In genomic region chr3:47113669-47114365, GRCh38 we compare ENCODE assay signal across 12 cellular contexts. TPM values are rescaled to one million over a fixed set of nuclear protein-coding genes. Genes with fewer than 3 reads are reported as not detected.
DNase-seq lines count a peak whose midpoint lies in the region; ATAC-seq and TF ChIP-seq lines count a peak whose summit lies in the region.
"Had no signal": no experiment of that assay in that cellular context is flagged by ENCODE, and none has a peak within 500 bp of the region (broad histone marks: within the 10 kb centered on the region; RNA-seq: fewer than 3 reads in every experiment).

No MANE protein-coding gene starts in this region.

- no peaks in the 10 kb centered on the region for H3K27me3 Mint-ChIP-seq in naive thymus-derived CD8-positive, alpha-beta T cell
- H3K27me3 Mint-ChIP-seq in activated T-cell treated with anti-CD3 and anti-CD28 coated beads, Interleukin-2, amount 50 U/mL, for 72 hours (ENCODE audit: low read depth): no peaks in the 10 kb centered on the region

- peaks cover 0 to 86% (median 15%) of the 10 kb centered on the region in 3 donors for H3K36me3 Mint-ChIP-seq in naive thymus-derived CD8-positive, alpha-beta T cell
- H3K36me3 Mint-ChIP-seq in activated T-cell treated with anti-CD3 and anti-CD28 coated beads, Interleukin-2, amount 50 U/mL, for 72 hours (ENCODE audit: insufficient read depth in 2 of 2): peaks cover 1 to 18% of the 10 kb centered on the region in 2 donors

- no peak overlapping the region for H3K4me3 Mint-ChIP-seq in naive thymus-derived CD8-positive, alpha-beta T cell
- no peak overlapping the region for H3K4me3 Mint-ChIP-seq in activated T-cell treated with anti-CD3 and anti-CD28 coated beads, Interleukin-2, amount 50 U/mL, for 72 hours

- peaks cover 9 to 29% (median 25%) of the 10 kb centered on the region in 4 donors for H3K4me1 Mint-ChIP-seq in naive thymus-derived CD8-positive, alpha-beta T cell
- peaks cover 14% of the 10 kb centered on the region for H3K4me1 Mint-ChIP-seq in activated T-cell treated with anti-CD3 and anti-CD28 coated beads, Interleukin-2, amount 50 U/mL, for 72 hours (ENCODE audit: low read depth)

- H3K4me3 ChIP-seq in fibroblast of the aortic adventitia (ENCODE audit: low read depth, low read length) (no peak overlapping the region), prostate gland (no peak overlapping the region)
- H3K4me3 ChIP-seq: cardiac muscle cell had no signal

- peak overlapping the region in 2 of 10 donors; percentile 24 to 46 for H3K27ac Mint-ChIP-seq in naive thymus-derived CD8-positive, alpha-beta T cell
- H3K27ac Mint-ChIP-seq in activated T-cell treated with anti-CD3 and anti-CD28 coated beads, Interleukin-2, amount 50 U/mL, for 72 hours: no peak overlapping the region

- no peak for TF ChIP-seq CTCF in fibroblast of the aortic adventitia (IDR thresholded peaks at IDR 0.05; ENCODE audit: insufficient read depth, low read length)
- TF ChIP-seq CTCF in prostate gland (IDR thresholded peaks at IDR 0.05): no peak

- no peaks in the 10 kb centered on the region for H3K9me3 ChIP-seq in prostate gland

- POLR2A ChIA-PET in naive thymus-derived CD8-positive, alpha-beta T cell (lab: Charles Lee): interaction anchor here (1.1 kb wide), 1 partner anchor 50 kb away, joined by 3 read pairs; the partner anchor contains the start of gene SETD2

- intact Hi-C loops in prostate gland (cut with DNase I): no loop called here

- TF ChIP-seq POLR2A in prostate gland (IDR thresholded peaks at IDR 0.05): no peak

- H3K9me3 Mint-ChIP-seq in naive thymus-derived CD8-positive, alpha-beta T cell: no peaks in the 10 kb centered on the region
- no peaks in the 10 kb centered on the region for H3K9me3 Mint-ChIP-seq in activated T-cell treated with anti-CD3 and anti-CD28 coated beads, Interleukin-2, amount 50 U/mL, for 72 hours

- 93% methylated on average over 5 of the region's 5 CpGs for WGBS in prostate gland

- DNase-seq in AG08395 (ENCODE audit: low spot score) (peak; percentile 65), SIG-M5 treated with dmso at 0.1 percent for 504 hours (lab: John Stamatoyannopoulos, UW; ENCODE audit: unreplicated experiment) (peak; percentile 70), fibroblast of the aortic adventitia (ENCODE audit: low read depth) (peak; percentile 43), prostate gland (ENCODE audit: low spot score) (no peak)
- DNase-seq in naive thymus-derived CD8-positive, alpha-beta T cell: no peak
- no peak for DNase-seq in activated T-cell treated with anti-CD3 and anti-CD28 coated beads, Interleukin-2, amount 50 U/mL, for 72 hours
- DNase-seq: hypothalamus, occipital lobe had no signal

- no peaks in the 10 kb centered on the region for H3K4me1 ChIP-seq in prostate gland (replicated peaks)

- H3K27me3 ChIP-seq in prostate gland (replicated peaks; ENCODE audit: insufficient read depth): no peaks in the 10 kb centered on the region
- H3K27me3 ChIP-seq: cardiac muscle cell had no signal

- no peak overlapping the region for H3K27ac ChIP-seq in prostate gland
- H3K27ac ChIP-seq: C4-2B, cardiac muscle cell had no signal

- peaks cover 0 to 10% of the 10 kb centered on the region in 2 donors for H3K36me3 ChIP-seq in prostate gland

- ATAC-seq in HG03280 (IDR thresholded peaks at IDR 0.05; ENCODE audit: unreplicated experiment) (peak; percentile 52), GM21786 (IDR thresholded peaks at IDR 0.05; ENCODE audit: unreplicated experiment) (no peak)
- ATAC-seq in naive thymus-derived CD8-positive, alpha-beta T cell: no peak
- ATAC-seq in activated T-cell treated with anti-CD3 and anti-CD28 coated beads, Interleukin-2, amount 50 U/mL, for 72 hours (replicated peaks in 1 of 2): no peak

RNA-seq across cellular contexts. Expression of gene SETD2, which starts 50.1 kb away (rescaled TPM):
- total RNA-seq in fibroblast of the aortic adventitia (ENCODE audit: low replicate concordance) (37.6 and 83.6 TPM in 2 replicates), prostate gland (10 to 100 TPM; 49.8 to 56.2 TPM)
- total RNA-seq in naive thymus-derived CD8-positive, alpha-beta T cell: 10 to 100 TPM; 77.2 to 85.0 TPM
- polyA plus RNA-seq in naive thymus-derived CD8-positive, alpha-beta T cell: 10 to 100 TPM; 11.8 to 23.4 (median 14.3) TPM
- 10 to 100 TPM; 42.9 to 48.7 TPM for total RNA-seq in activated T-cell treated with anti-CD3 and anti-CD28 coated beads, Interleukin-2, amount 50 U/mL, for 72 hours

Comparison
In these comparisons a context has a peak if more than half of its experiments do, and no peak if none do; other contexts are left out.
1. DNase-seq: peak in AG08395 (single experiment), SIG-M5 treated with dmso at 0.1 percent for 504 hours (single experiment) and fibroblast of the aortic adventitia (single experiment); none in naive thymus-derived CD8-positive, alpha-beta T cell (0 of 10), prostate gland (single experiment) and activated T-cell treated with anti-CD3 and anti-CD28 coated beads, Interleukin-2, amount 50 U/mL, for 72 hours (0 of 2).